ENCODE assay signal across 1 cellular context in genomic region chr19:24062222-24062621, GRCh38.
TF ChIP-seq lines count a peak whose summit lies in the region.

No MANE protein-coding gene starts in this region.

TF ChIP-seq in HepG2, 621 proteins besides CTCF, POLR2A, EP300 and RAD21:
- peak; percentile 14; the same call in 1 of the 2 replicates for TF ChIP-seq CREB1 (IDR thresholded peaks at IDR 0.05)
- TF ChIP-seq CREB1 (CRISPR knock-in tag; IDR thresholded peaks at IDR 0.05) = no peak
- peak; percentile 78 for TF ChIP-seq ATF7 (IDR thresholded peaks at IDR 0.05)
- TF ChIP-seq ATF7 (CRISPR knock-in tag; IDR thresholded peaks at IDR 0.05) = no peak
- no peak for TF ChIP-seq SALL1 (CRISPR knock-in tag; IDR thresholded peaks at IDR 0.05)
- TF ChIP-seq, protein P1, sequence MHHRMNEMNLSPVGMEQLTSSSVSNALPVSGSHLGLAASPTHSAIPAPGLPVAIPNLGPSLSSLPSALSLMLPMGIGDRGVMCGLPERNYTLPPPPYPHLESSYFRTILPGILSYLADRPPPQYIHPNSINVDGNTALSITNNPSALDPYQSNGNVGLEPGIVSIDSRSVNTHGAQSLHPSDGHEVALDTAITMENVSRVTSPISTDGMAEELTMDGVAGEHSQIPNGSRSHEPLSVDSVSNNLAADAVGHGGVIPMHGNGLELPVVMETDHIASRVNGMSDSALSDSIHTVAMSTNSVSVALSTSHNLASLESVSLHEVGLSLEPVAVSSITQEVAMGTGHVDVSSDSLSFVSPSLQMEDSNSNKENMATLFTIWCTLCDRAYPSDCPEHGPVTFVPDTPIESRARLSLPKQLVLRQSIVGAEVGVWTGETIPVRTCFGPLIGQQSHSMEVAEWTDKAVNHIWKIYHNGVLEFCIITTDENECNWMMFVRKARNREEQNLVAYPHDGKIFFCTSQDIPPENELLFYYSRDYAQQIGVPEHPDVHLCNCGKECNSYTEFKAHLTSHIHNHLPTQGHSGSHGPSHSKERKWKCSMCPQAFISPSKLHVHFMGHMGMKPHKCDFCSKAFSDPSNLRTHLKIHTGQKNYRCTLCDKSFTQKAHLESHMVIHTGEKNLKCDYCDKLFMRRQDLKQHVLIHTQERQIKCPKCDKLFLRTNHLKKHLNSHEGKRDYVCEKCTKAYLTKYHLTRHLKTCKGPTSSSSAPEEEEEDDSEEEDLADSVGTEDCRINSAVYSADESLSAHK (CRISPR knock-in tag; IDR thresholded peaks at IDR 0.05; ENCODE audit: borderline replicate concordance) = no peak
